In the genomic region with DNA sequence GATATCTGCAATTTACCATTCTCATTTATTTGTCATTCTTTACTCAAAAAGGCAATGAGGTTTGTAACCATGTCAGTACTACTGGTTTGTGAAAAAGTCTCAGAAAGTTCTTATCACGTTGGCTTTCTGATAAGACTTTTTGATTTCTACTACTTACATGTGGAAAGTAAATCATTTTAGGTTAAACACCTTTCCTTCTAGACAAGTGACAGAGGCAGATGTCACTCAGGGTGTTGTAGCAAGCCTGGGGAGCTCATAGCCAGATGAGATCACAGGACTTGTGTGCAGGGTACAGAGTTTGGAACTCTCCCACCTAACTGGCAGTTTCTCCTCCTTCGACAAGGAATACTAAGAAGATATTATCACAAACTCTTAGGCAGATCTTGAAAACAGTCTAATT, we compare ENCODE assay signal across 16 cellular contexts.
"Had no signal": no experiment of that assay in that cellular context is flagged by ENCODE, and none has a peak within 500 bp of the region (broad histone marks: within the 10 kb centered on the region; RNA-seq: fewer than 3 reads in every experiment).

No MANE protein-coding gene starts in this region.

- DNase-seq: activated B cell treated with CpG ODN at 0.5 μM for 24 hours; activated CD8-positive, alpha-beta T cell treated with anti-CD3 and anti-CD28 coated beads for 36 hours; activated naive CD4-positive, alpha-beta T cell treated with Interleukin-2 at 50 U/mL for 16 hours; activated naive CD8-positive, alpha-beta T cell treated with anti-CD3 and anti-CD28 coated beads, Interleukin-2, amount 50 U/mL, for 24 hours; aorta; cerebellar nuclear complex; effector memory CD4-positive, alpha-beta T cell; foreskin fibroblast; glutamatergic neuron; spleen; stimulated activated naive B cell treated with anti-CD40 and anti-IgM and Interleukin-4, amounts not matched to agents 10 μg/mL and 1 μg/mL and 100 μg/mL, for 72 hours had no signal

- H3K27me3 ChIP-seq: breast epithelium, spleen, tibial nerve, vagina had no signal

- H3K4me3 ChIP-seq: breast epithelium, spleen, tibial nerve, vagina had no signal

- ATAC-seq: activated CD8-positive, alpha-beta T cell treated with anti-CD3 and anti-CD28 coated beads for 36 hours; activated naive CD8-positive, alpha-beta T cell treated with anti-CD3 and anti-CD28 coated beads, Interleukin-2, amount 50 U/mL, for 24 hours; sciatic nerve; stimulated activated naive B cell treated with anti-CD40 and anti-IgM and Interleukin-4, amounts not matched to agents 10 μg/mL and 1 μg/mL and 100 μg/mL, for 72 hours had no signal

- H3K27ac ChIP-seq: breast epithelium, spleen, tibial nerve, vagina had no signal

- H3K4me1 ChIP-seq: breast epithelium had no signal

- H3K36me3 ChIP-seq: breast epithelium, spleen, tibial nerve, vagina had no signal

- FAIRE-seq: TTC549 had no signal

- H3K9me3 ChIP-seq: breast epithelium, spleen, tibial nerve, vagina had no signal
